ENCODE assay signal across 2 cellular contexts in genomic region chr6:21791596-21791995, GRCh38.
TF ChIP-seq lines count a peak whose summit lies in the region.

No MANE protein-coding gene starts in this region.

TF ChIP-seq in GM23338, 12 proteins besides CTCF, POLR2A, EP300 and RAD21:
- TF ChIP-seq ZNF462 (CRISPR knock-in tag; IDR thresholded peaks at IDR 0.05) (no peak), REST (IDR thresholded peaks at IDR 0.05; ENCODE audit: unreplicated experiment) (no peak), JUNB (IDR thresholded peaks at IDR 0.05; ENCODE audit: unreplicated experiment) (no peak), POLR2AphosphoS5 (IDR thresholded peaks at IDR 0.05; ENCODE audit: low read depth) (no peak), EZH2 (IDR thresholded peaks at IDR 0.05; ENCODE audit: low read depth, unreplicated experiment) (no peak), ETS1 (IDR thresholded peaks at IDR 0.05) (no peak), CREB1 (CRISPR knock-in tag; IDR thresholded peaks at IDR 0.05; ENCODE audit: low read depth) (no peak), ZNF331 (CRISPR knock-in tag; IDR thresholded peaks at IDR 0.05; ENCODE audit: low read depth) (no peak)
TF ChIP-seq in GM23338: peak in this region for 0.

TF ChIP-seq in SK-N-SH treated with all-trans-retinoic acid at 6 μM for 48 hours, 23 proteins besides CTCF, POLR2A, EP300 and RAD21 (continued from another document):
- TF ChIP-seq PATZ1 (CRISPR knock-in tag; IDR thresholded peaks at IDR 0.05; ENCODE audit: borderline replicate concordance) = no peak
